31 cellular contexts compared by ENCODE assay signal in genomic region chr3:139043554-139044365, GRCh38. TPM values are rescaled to one million over a fixed set of nuclear protein-coding genes. Genes with fewer than 3 reads are reported as not detected.
"Had no signal": no experiment of that assay in that cellular context is flagged by ENCODE, and none has a peak within 500 bp of the region (broad histone marks: within the 10 kb centered on the region; RNA-seq: fewer than 3 reads in every experiment).

No MANE protein-coding gene starts in this region.

- H3K9ac ChIP-seq: SK-N-SH had no signal

- H3K4me3 ChIP-seq: adrenal gland, body of pancreas, breast epithelium, PC-9, SJSA1 had no signal

- H3K27me3 ChIP-seq: adrenal gland, body of pancreas, breast epithelium, SJSA1 had no signal

- H3K27ac ChIP-seq: adrenal gland, body of pancreas, breast epithelium, PC-9, SJSA1 had no signal

- H3K36me3 ChIP-seq: adrenal gland, breast epithelium, SJSA1 had no signal

- H3K4me1 ChIP-seq: adrenal gland, body of pancreas, breast epithelium, SJSA1 had no signal

- FAIRE-seq: astrocyte, TTC549 had no signal

- H3K9me3 ChIP-seq: adrenal gland, SJSA1, SK-N-SH had no signal

- DNase-seq: activated CD4-positive, alpha-beta memory T cell treated with anti-CD3 and anti-CD28 coated beads for 36 hours; activated CD4-positive, alpha-beta T cell treated with anti-CD3 and anti-CD28 coated beads for 36 hours; activated CD4-positive, alpha-beta T cell treated with anti-CD3 and anti-CD28 coated beads, Interleukin-2, amount 50 U/mL, for 1 hour; activated CD8-positive, alpha-beta memory T cell treated with anti-CD3 and anti-CD28 coated beads, Interleukin-2, amount 50 U/mL, for 4 hours; activated gamma-delta T cell treated with Interleukin-2 at 50 U/mL for 16 hours; activated naive CD4-positive, alpha-beta T cell treated with anti-CD3 and anti-CD28 coated beads for 36 hours; activated T-cell treated with anti-CD3 and anti-CD28 coated beads for 4 hours; activated T-cell treated with anti-CD3 and anti-CD28 coated beads, Interleukin-2, amount 50 U/mL, for 4 hours; adrenal gland; body of pancreas; NCI-H1105; NCI-H1436; NCI-H1694; NCI-H1930; NCI-H2081 treated with DMSO at 0.1 percent for 48 hours; NCI-H345; NCI-H510A; NCI-H526; NCI-H748 treated with DMSO at 0.1 percent for 48 hours; PC-9; SHP77; SK-N-SH had no signal

RNA-seq across cellular contexts. Expression of gene PRR23C, which starts 0.9 kb away (rescaled TPM):
- total RNA-seq: activated CD4-positive, alpha-beta memory T cell treated with anti-CD3 and anti-CD28 coated beads for 36 hours; activated CD4-positive, alpha-beta T cell treated with anti-CD3 and anti-CD28 coated beads for 36 hours; activated naive CD4-positive, alpha-beta T cell treated with anti-CD3 and anti-CD28 coated beads for 36 hours; activated naive CD4-positive, alpha-beta T cell treated with anti-CD3 and anti-CD28 coated beads, Interleukin-2, amount 50 U/mL, for 72 hours; activated T-cell treated with anti-CD3 and anti-CD28 coated beads, Interleukin-2, amount 50 U/mL, for 4 hours; activated T-helper 1 cell treated with anti-CD3 and anti-CD28 coated beads, Interleukin-12 subunit alpha, Interleukin-12 subunit beta, Interleukin-2, Interleukin-4 antibody, amounts not matched to agents 30 ng/mL and 10 ng/mL and 1 ng/mL, durations not matched to agents 14 hours and 24 hours and 36 hours; adrenal gland; astrocyte; body of pancreas; breast epithelium; cardiac septum; M059J; OCI-LY7; PC-9; SJSA1 had no signal
- polyA plus RNA-seq: adrenal gland, SK-N-SH had no signal

RNA-seq across cellular contexts. Expression of gene PRR23B, which starts 23.0 kb away (rescaled TPM):
- total RNA-seq: activated CD4-positive, alpha-beta memory T cell treated with anti-CD3 and anti-CD28 coated beads for 36 hours; activated CD4-positive, alpha-beta T cell treated with anti-CD3 and anti-CD28 coated beads for 36 hours; activated naive CD4-positive, alpha-beta T cell treated with anti-CD3 and anti-CD28 coated beads for 36 hours; activated naive CD4-positive, alpha-beta T cell treated with anti-CD3 and anti-CD28 coated beads, Interleukin-2, amount 50 U/mL, for 72 hours; activated T-cell treated with anti-CD3 and anti-CD28 coated beads, Interleukin-2, amount 50 U/mL, for 4 hours; activated T-helper 1 cell treated with anti-CD3 and anti-CD28 coated beads, Interleukin-12 subunit alpha, Interleukin-12 subunit beta, Interleukin-2, Interleukin-4 antibody, amounts not matched to agents 30 ng/mL and 10 ng/mL and 1 ng/mL, durations not matched to agents 14 hours and 24 hours and 36 hours; adrenal gland; astrocyte; body of pancreas; breast epithelium; cardiac septum; M059J; OCI-LY7; PC-9; SJSA1 had no signal
- polyA plus RNA-seq: adrenal gland, SK-N-SH had no signal

RNA-seq across cellular contexts. Expression of gene PRR23A, which starts 37.7 kb away (rescaled TPM):
- total RNA-seq: activated CD4-positive, alpha-beta memory T cell treated with anti-CD3 and anti-CD28 coated beads for 36 hours; activated CD4-positive, alpha-beta T cell treated with anti-CD3 and anti-CD28 coated beads for 36 hours; activated naive CD4-positive, alpha-beta T cell treated with anti-CD3 and anti-CD28 coated beads for 36 hours; activated naive CD4-positive, alpha-beta T cell treated with anti-CD3 and anti-CD28 coated beads, Interleukin-2, amount 50 U/mL, for 72 hours; activated T-cell treated with anti-CD3 and anti-CD28 coated beads, Interleukin-2, amount 50 U/mL, for 4 hours; activated T-helper 1 cell treated with anti-CD3 and anti-CD28 coated beads, Interleukin-12 subunit alpha, Interleukin-12 subunit beta, Interleukin-2, Interleukin-4 antibody, amounts not matched to agents 30 ng/mL and 10 ng/mL and 1 ng/mL, durations not matched to agents 14 hours and 24 hours and 36 hours; adrenal gland; astrocyte; body of pancreas; breast epithelium; cardiac septum; M059J; OCI-LY7; PC-9; SJSA1 had no signal
- polyA plus RNA-seq: adrenal gland, SK-N-SH had no signal
